30 cellular contexts compared by ENCODE assay signal in the genomic region with DNA sequence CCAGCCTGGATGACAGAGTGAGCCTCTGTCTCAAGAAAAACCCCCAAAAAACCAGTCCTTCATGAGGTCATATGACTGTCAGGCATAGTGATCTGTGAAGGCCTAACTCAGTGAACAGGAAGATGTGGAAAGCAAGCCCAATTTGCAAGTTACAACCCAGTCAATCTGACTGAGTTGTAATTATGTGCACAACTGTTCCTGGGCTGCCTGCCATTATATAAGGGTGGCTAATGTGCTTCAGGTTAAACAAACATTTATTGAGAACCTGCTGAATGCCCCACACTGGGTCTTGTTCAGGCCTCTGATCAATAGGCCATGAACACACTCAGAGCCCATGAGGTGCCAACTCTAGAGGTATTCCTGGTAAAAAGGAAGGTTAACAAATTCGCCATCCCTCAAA. TPM values are rescaled to one million over a fixed set of nuclear protein-coding genes. Genes with fewer than 3 reads are reported as not detected.
"Had no signal": no experiment of that assay in that cellular context is flagged by ENCODE, and none has a peak within 500 bp of the region (broad histone marks: within the 10 kb centered on the region; RNA-seq: fewer than 3 reads in every experiment).

No MANE protein-coding gene starts in this region.

- H3K27me3 ChIP-seq: brain microvascular endothelial cell had no signal

- H3K36me3 Mint-ChIP-seq: activated naive CD8-positive, alpha-beta T cell treated with anti-CD3 and anti-CD28 coated beads for 36 hours had no signal

- DNase-seq: activated CD4-positive, alpha-beta T cell treated with anti-CD3 and anti-CD28 coated beads, Interleukin-2, amount 10 ng/mL, durations not matched to agents 24 days and 14 days; activated CD4-positive, alpha-beta T cell treated with anti-CD3 and anti-CD28 coated beads, Interleukin-2, amount 50 U/mL, for 4 hours; activated CD8-positive, alpha-beta T cell treated with anti-CD3 and anti-CD28 coated beads for 36 hours; activated effector memory CD4-positive, alpha-beta T cell treated with anti-CD3 and anti-CD28 coated beads, Interleukin-2, amount 50 U/mL, for 16 hours; activated naive CD4-positive, alpha-beta T cell; activated naive CD4-positive, alpha-beta T cell treated with anti-CD3 and anti-CD28 coated beads, Interleukin-2, amount 50 U/mL, for 16 hours; activated naive CD8-positive, alpha-beta T cell treated with anti-CD3 and anti-CD28 coated beads for 36 hours; activated T-cell treated with anti-CD3 and anti-CD28 coated beads, Interleukin-2, amount 50 U/mL, for 1 hour; activated T-cell treated with anti-CD3 and anti-CD28 coated beads, Interleukin-2, amount 50 U/mL, for 72 hours; amniotic stem cell; aorta; brain microvascular endothelial cell; Karpas-422; NCI-H1105; NCI-H1417 treated with DMSO at 0.1 percent for 48 hours; NCI-H1930; NCI-H2107; NCI-H2171; NCI-H510A; NCI-H526; NCI-H774; SHP77; SJCRH30 had no signal

- H3K4me1 ChIP-seq: SJCRH30 had no signal

- H3K9me3 Mint-ChIP-seq: activated CD4-positive, alpha-beta T cell treated with anti-CD3 and anti-CD28 coated beads, Interleukin-2, amount 10 ng/mL, durations not matched to agents 24 days and 14 days; activated CD8-positive, alpha-beta T cell treated with anti-CD3 and anti-CD28 coated beads for 36 hours; activated naive CD8-positive, alpha-beta T cell treated with anti-CD3 and anti-CD28 coated beads for 36 hours; activated T-cell treated with anti-CD3 and anti-CD28 coated beads, Interleukin-2, amount 50 U/mL, for 72 hours; activated T-helper 17 cell treated with anti-CD3 and anti-CD28 coated beads, Interleukin-2, amount 50 U/mL, for 72 hours; central memory CD8-positive, alpha-beta T cell; T-helper 1 cell treated with Interleukin-12 subunit alpha and Interleukin-12 subunit beta and Interleukin-4 antibody, amounts not matched to agents 30 μg/mL and 1 μg/mL, for 36 hours; T-helper 2 cell treated with Interferon-gamma antibody and Interleukin-4, amounts not matched to agents 5 μg/mL and 100 μg/mL, for 36 hours had no signal

- H3K4me3 Mint-ChIP-seq: activated CD4-positive, alpha-beta T cell treated with anti-CD3 and anti-CD28 coated beads, Interleukin-2, amount 10 ng/mL, durations not matched to agents 24 days and 14 days; activated CD8-positive, alpha-beta T cell treated with anti-CD3 and anti-CD28 coated beads for 36 hours; activated naive CD8-positive, alpha-beta T cell treated with anti-CD3 and anti-CD28 coated beads for 36 hours; activated T-cell treated with anti-CD3 and anti-CD28 coated beads, Interleukin-2, amount 50 U/mL, for 72 hours; activated T-helper 17 cell treated with anti-CD3 and anti-CD28 coated beads, Interleukin-2, amount 50 U/mL, for 72 hours; central memory CD8-positive, alpha-beta T cell; T-helper 1 cell treated with Interleukin-12 subunit alpha and Interleukin-12 subunit beta and Interleukin-4 antibody, amounts not matched to agents 30 μg/mL and 1 μg/mL, for 36 hours; T-helper 2 cell treated with Interferon-gamma antibody and Interleukin-4, amounts not matched to agents 5 μg/mL and 100 μg/mL, for 36 hours had no signal

- H3K4me3 ChIP-seq: cardiac muscle cell, SJCRH30, SK-N-MC had no signal

- H3K4me1 Mint-ChIP-seq: activated CD4-positive, alpha-beta T cell treated with anti-CD3 and anti-CD28 coated beads, Interleukin-2, amount 10 ng/mL, durations not matched to agents 24 days and 14 days; activated naive CD8-positive, alpha-beta T cell treated with anti-CD3 and anti-CD28 coated beads for 36 hours; activated T-helper 17 cell treated with anti-CD3 and anti-CD28 coated beads, Interleukin-2, amount 50 U/mL, for 72 hours; central memory CD8-positive, alpha-beta T cell had no signal

- H3K27ac ChIP-seq: brain microvascular endothelial cell, cardiac muscle cell, SJCRH30, SK-N-MC had no signal

- H3K27ac Mint-ChIP-seq: activated CD4-positive, alpha-beta T cell treated with anti-CD3 and anti-CD28 coated beads, Interleukin-2, amount 10 ng/mL, durations not matched to agents 24 days and 14 days; activated CD8-positive, alpha-beta T cell treated with anti-CD3 and anti-CD28 coated beads for 36 hours; activated naive CD8-positive, alpha-beta T cell treated with anti-CD3 and anti-CD28 coated beads for 36 hours; activated T-cell treated with anti-CD3 and anti-CD28 coated beads, Interleukin-2, amount 50 U/mL, for 72 hours; activated T-helper 17 cell treated with anti-CD3 and anti-CD28 coated beads, Interleukin-2, amount 50 U/mL, for 72 hours; T-helper 1 cell treated with Interleukin-12 subunit alpha and Interleukin-12 subunit beta and Interleukin-4 antibody, amounts not matched to agents 30 μg/mL and 1 μg/mL, for 36 hours; T-helper 2 cell treated with Interferon-gamma antibody and Interleukin-4, amounts not matched to agents 5 μg/mL and 100 μg/mL, for 36 hours had no signal

- ATAC-seq: activated CD8-positive, alpha-beta T cell treated with anti-CD3 and anti-CD28 coated beads for 36 hours; activated T-cell treated with anti-CD3 and anti-CD28 coated beads, Interleukin-2, amount 50 U/mL, for 72 hours; activated T-helper 17 cell treated with anti-CD3 and anti-CD28 coated beads, Interleukin-2, amount 50 U/mL, for 72 hours; Panc1 had no signal

RNA-seq across cellular contexts. Expression of a gene that starts 38.2 kb away (rescaled TPM):
- total RNA-seq: activated T-cell treated with anti-CD3 and anti-CD28 coated beads, Interleukin-2, amount 50 U/mL, for 72 hours had no signal
